20 cellular contexts compared by ENCODE assay signal in the genomic region with DNA sequence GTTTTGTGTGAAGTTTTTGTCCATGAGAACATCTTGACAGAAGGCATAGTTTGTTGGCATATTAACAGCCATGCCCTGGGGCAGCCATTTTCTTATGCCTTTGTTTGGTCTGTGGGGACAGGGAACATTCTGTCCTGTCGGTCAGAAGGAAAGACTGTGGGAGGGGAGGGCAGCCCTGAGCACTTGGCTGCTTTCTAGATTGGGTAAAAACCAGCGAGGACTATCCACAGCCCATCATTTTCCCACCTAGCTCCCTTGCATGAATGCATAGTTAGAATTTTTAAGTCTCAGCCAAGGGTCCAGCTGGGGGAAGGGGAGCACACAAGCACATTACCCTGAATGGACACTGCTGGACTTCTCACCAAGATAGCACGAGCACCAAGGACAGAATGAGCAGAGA.
DNase-seq lines count a peak whose midpoint lies in the region; ATAC-seq and TF ChIP-seq lines count a peak whose summit lies in the region.
"Had no signal": no experiment of that assay in that cellular context is flagged by ENCODE, and none has a peak within 500 bp of the region (broad histone marks: within the 10 kb centered on the region; RNA-seq: fewer than 3 reads in every experiment).

No MANE protein-coding gene starts in this region.

- H3K4me1 Mint-ChIP-seq in H9 = peaks cover 0 to 6% of the 10 kb centered on the region in 2 experiments; a peak in 1 of 4 replicates
- no peaks in the 10 kb centered on the region for H3K4me1 Mint-ChIP-seq in CD4-positive, alpha-beta T cell (ENCODE audit: low read depth)
- H3K4me1 Mint-ChIP-seq: CD14-positive monocyte had no signal

- no peak overlapping the region for H2BK5ac ChIP-seq in H9 (ENCODE audit: insufficient read length, low read length)

- H3K79me2 ChIP-seq in H9 (ENCODE audit: insufficient read depth, low read length) = no peaks in the 10 kb centered on the region

- H3K27me3 Mint-ChIP-seq in H9 (ENCODE audit: low read depth) = peaks cover 9% of the 10 kb centered on the region
- peaks cover 40% of the 10 kb centered on the region for H3K27me3 Mint-ChIP-seq in CD4-positive, alpha-beta T cell

- H4K91ac ChIP-seq in H9 (ENCODE audit: insufficient read length, low read depth, low read length) = no peak overlapping the region

- no peak overlapping the region; the same call in 1 of the 2 replicates for H3K14ac ChIP-seq in H9 (ENCODE audit: insufficient read depth, low read length)

- H3K4me3 ChIP-seq in gastroesophageal sphincter (no peak overlapping the region), sigmoid colon (no peak overlapping the region)
- H3K4me3 ChIP-seq: HAP-1 had no signal

- H3T11ph ChIP-seq in H9 (ENCODE audit: low read length) = no peak overlapping the region

- DNase-seq in H9 (peak; percentile 0), astrocyte of the hippocampus (ENCODE audit: low read depth, low spot score) (peak; percentile 59), sigmoid colon (no peak), amygdala (lab: John Stamatoyannopoulos, UW) (no peak), HPDE6-E6E7 (ENCODE audit: extremely low spot score) (no peak)
- DNase-seq in CD4-positive, alpha-beta T cell = no peak
- DNase-seq: Calu3, DMS53, NCI-H1048, NCI-H1436 treated with DMSO at 0.1 percent for 48 hours, NCI-H2029 treated with DMSO at 0.1 percent for 48 hours, NCI-H2171 treated with DMSO at 0.1 percent for 48 hours, NCI-H446 treated with DMSO at 0.1 percent for 48 hours, OCI-M1, RPMI8226 had no signal

- no peak overlapping the region for H2BK12ac ChIP-seq in H9 (ENCODE audit: insufficient read length, low read depth, low read length)

- no peak overlapping the region for H2BK120ac ChIP-seq in H9 (ENCODE audit: low read depth, low read length, poor library complexity, severe bottlenecking)

- no peaks in the 10 kb centered on the region for H4K20me1 ChIP-seq in H9 (ENCODE audit: control insufficient read depth, insufficient read depth, insufficient read length)

- POLR2A ChIA-PET in CD4-positive, alpha-beta T cell (lab: Charles Lee) = no interaction called here

- H3K9me3 ChIP-seq in H9 (ENCODE audit: control insufficient read depth, low read depth, low read length) = no peaks in the 10 kb centered on the region
- no peaks in the 10 kb centered on the region for H3K9me3 ChIP-seq in gastroesophageal sphincter
- H3K9me3 ChIP-seq in sigmoid colon = no peaks in the 10 kb centered on the region
- H3K9me3 ChIP-seq in CD4-positive, alpha-beta T cell (ENCODE audit: control insufficient read depth, low read length) = no peaks in the 10 kb centered on the region
- H3K9me3 ChIP-seq: HAP-1 had no signal

- CTCF ChIA-PET in CD4-positive, alpha-beta T cell (lab: Charles Lee) = no interaction called here

- no peak overlapping the region for H2BK15ac ChIP-seq in H9 (ENCODE audit: low read depth, low read length)

- TF ChIP-seq EP300 in gastroesophageal sphincter (IDR thresholded peaks at IDR 0.05) = no peak
- peak in 3 of 4 donors; percentile 69 to 93 (median 87) for TF ChIP-seq EP300 in sigmoid colon (IDR thresholded peaks at IDR 0.05)

- no peak overlapping the region for H3K56ac ChIP-seq in H9 (ENCODE audit: insufficient read length, low read depth, low read length)

- TF ChIP-seq CTCF in H9 (conservative IDR thresholded peaks at IDR 0.05) (no peak), gastroesophageal sphincter (IDR thresholded peaks at IDR 0.05) (no peak), sigmoid colon (IDR thresholded peaks at IDR 0.05) (no peak)
- no peak for TF ChIP-seq CTCF in CD4-positive, alpha-beta T cell (IDR thresholded peaks at IDR 0.05)

- H3K27me3 ChIP-seq in H9 (ENCODE audit: insufficient read depth, low read length) (no peaks in the 10 kb centered on the region; the same call in 1 of the 2 replicates), gastroesophageal sphincter (no peaks in the 10 kb centered on the region), sigmoid colon (no peaks in the 10 kb centered on the region)
- H3K27me3 ChIP-seq in CD4-positive, alpha-beta T cell (ENCODE audit: control insufficient read depth, insufficient read depth, low read length) = peaks cover 7% of the 10 kb centered on the region

- no peak overlapping the region for H3K18ac ChIP-seq in H9 (ENCODE audit: insufficient read length, low read depth, low read length)

- intact Hi-C loops in sigmoid colon (cut with DNase I) = no loop called here
- intact Hi-C loops in CD4-positive, alpha-beta T cell (cut with DNase I, micrococcal nuclease) = no loop called here

- no peak overlapping the region for H3K4me3 Mint-ChIP-seq in H9
- H3K4me3 Mint-ChIP-seq in CD4-positive, alpha-beta T cell = no peak overlapping the region
- H3K4me3 Mint-ChIP-seq: CD14-positive monocyte had no signal

- no peak overlapping the region for H3K4me2 ChIP-seq in H9 (ENCODE audit: insufficient read depth, insufficient read length, low read length)

- no peak overlapping the region for H3K4ac ChIP-seq in H9 (ENCODE audit: low read depth, low read length)

- no CpG with 5 or more reads among the region's 3 CpGs for WGBS in H9 (ENCODE audit: extremely low coverage, insufficient read length, low lambda C conversion rate)
- WGBS in gastroesophageal sphincter (ENCODE audit: low coverage in 1 of 2), 2 donors = 37 to 66% methylated on average over 3 of the region's 3 CpGs
- WGBS in sigmoid colon, 2 donors = 55 to 61% methylated on average over 3 of the region's 3 CpGs

- H3K79me1 ChIP-seq in H9 (ENCODE audit: insufficient read depth, low read depth, low read length, poor library complexity, severe bottlenecking) = no peaks in the 10 kb centered on the region

- no peaks in the 10 kb centered on the region for H3K36me3 Mint-ChIP-seq in H9 (ENCODE audit: insufficient read depth in 1 of 3, low read depth in 3 of 3)
- H3K36me3 Mint-ChIP-seq in CD4-positive, alpha-beta T cell (ENCODE audit: low read depth) = no peaks in the 10 kb centered on the region
- H3K36me3 Mint-ChIP-seq: CD14-positive monocyte had no signal

- no peak overlapping the region for H2BK20ac ChIP-seq in H9 (ENCODE audit: low read depth, low read length, poor library complexity, severe bottlenecking)

- ATAC-seq in gastroesophageal sphincter (peak; percentile 92), HG02642 (IDR thresholded peaks at IDR 0.05; ENCODE audit: poor library complexity, unreplicated experiment) (no peak)
- ATAC-seq in CD4-positive, alpha-beta T cell (ENCODE audit: poor library complexity) = no peak

- no peaks in the 10 kb centered on the region for H3K9me3 Mint-ChIP-seq in H9
- H3K9me3 Mint-ChIP-seq in CD4-positive, alpha-beta T cell = no peaks in the 10 kb centered on the region

- H3K27ac Mint-ChIP-seq in H9 = no peak overlapping the region
- H3K27ac Mint-ChIP-seq in CD4-positive, alpha-beta T cell = no peak overlapping the region
- H3K27ac Mint-ChIP-seq: CD14-positive monocyte had no signal

- H4K8ac ChIP-seq in H9 (replicated peaks; ENCODE audit: insufficient read length, low read depth, low read length) = no peak overlapping the region

- no peaks in the 10 kb centered on the region for H3K4me1 ChIP-seq in H9 (ENCODE audit: insufficient read depth, low read length)
- peaks cover 0 to 6% (median 0%) of the 10 kb centered on the region in 3 donors for H3K4me1 ChIP-seq in gastroesophageal sphincter
- peaks cover 0 to 31% (median 17%) of the 10 kb centered on the region in 4 donors for H3K4me1 ChIP-seq in sigmoid colon
- H3K4me1 ChIP-seq: HAP-1 had no signal

- TF ChIP-seq POLR2A in gastroesophageal sphincter (IDR thresholded peaks at IDR 0.05) (no peak), sigmoid colon (IDR thresholded peaks at IDR 0.05) (no peak)

- H4K5ac ChIP-seq in H9 (ENCODE audit: insufficient read length, low read depth, low read length) = no peak overlapping the region

- H3K27ac ChIP-seq in H9 (ENCODE audit: insufficient read length, low read depth, low read length) (no peak overlapping the region), gastroesophageal sphincter (peak overlapping the region; percentile 60 to 83 (median 71)), sigmoid colon (peak overlapping the region; percentile 49 to 84 (median 76))
- no peak overlapping the region for H3K27ac ChIP-seq in CD4-positive, alpha-beta T cell (ENCODE audit: low read depth, low read length)
- H3K27ac ChIP-seq: HL-60 had no signal

- H2AFZ ChIP-seq in H9 (ENCODE audit: low read length) = no peak overlapping the region

- H3K9ac ChIP-seq in H9 (ENCODE audit: extremely low read depth, insufficient read length, low read length) = no peak overlapping the region

- H3K36me3 ChIP-seq in gastroesophageal sphincter (no peaks in the 10 kb centered on the region), sigmoid colon (no peaks in the 10 kb centered on the region)
- H3K36me3 ChIP-seq: HAP-1 had no signal

- no peaks in the 10 kb centered on the region for H3K23me2 ChIP-seq in H9 (ENCODE audit: insufficient read length, low read depth, low read length, poor library complexity, severe bottlenecking)

- no peak overlapping the region for H2AK5ac ChIP-seq in H9 (ENCODE audit: insufficient read length, low read length)

- no peak overlapping the region for H3K23ac ChIP-seq in H9 (ENCODE audit: insufficient read length, low read depth, low read length)

Comparison
In these comparisons a context has a peak if more than half of its experiments do, and no peak if none do; other contexts are left out.
1. DNase-seq: peak in H9 (single experiment) and astrocyte of the hippocampus (single experiment); none in sigmoid colon (single experiment), CD4-positive, alpha-beta T cell (0 of 10), amygdala (0 of 56) and HPDE6-E6E7 (single experiment).
2. H3K27ac ChIP-seq: peak in gastroesophageal sphincter (4 of 4) and sigmoid colon (4 of 4); none in H9 (single experiment) and CD4-positive, alpha-beta T cell (single experiment).